Comparison of ENCODE assay signal across 11 cellular contexts in genomic region chr4:170721812-170722373, GRCh38.
DNase-seq lines count a peak whose midpoint lies in the region; TF ChIP-seq lines count a peak whose summit lies in the region.
"Had no signal": no experiment of that assay in that cellular context is flagged by ENCODE, and none has a peak within 500 bp of the region (broad histone marks: within the 10 kb centered on the region; RNA-seq: fewer than 3 reads in every experiment).

No MANE protein-coding gene starts in this region.

- POLR2A ChIA-PET in HEK293T (lab: Yijun Ruan, JAX): no interaction called here

- CTCF ChIA-PET in HEK293T (lab: Yijun Ruan, JAX): no interaction called here

- DNase-seq in DMS53 (lab: John Stamatoyannopoulos, UW): peak; percentile 4
- DNase-seq in DMS53 treated with DMSO at 0.1 percent for 48 hours (lab: John Stamatoyannopoulos, UW; ENCODE audit: unreplicated experiment): no peak
- DNase-seq in SK-N-DZ (ENCODE audit: low spot score): peak; percentile 38
- DNase-seq in fibroblast of gingiva (ENCODE audit: low read depth): peak; percentile 2
- no peak for DNase-seq in putamen (ENCODE audit: low spot score)
- no peak for DNase-seq in amniotic stem cell (lab: John Stamatoyannopoulos, UW)
- no peak for DNase-seq in HEK293T (ENCODE audit: extremely low spot score)
- DNase-seq: AML-193; CD4-positive, CD25-positive, alpha-beta regulatory T cell; DMS79; H7 had no signal

TF ChIP-seq in HEK293T, 16 proteins besides CTCF, POLR2A, EP300 and RAD21:
- TF ChIP-seq L3MBTL2 (conservative IDR thresholded peaks at IDR 0.05): no peak
- no peak for TF ChIP-seq FOXK2 (IDR thresholded peaks at IDR 0.05)
- TF ChIP-seq TARDBP (IDR thresholded peaks at IDR 0.05): no peak
- no peak for TF ChIP-seq PKNOX1 (IDR thresholded peaks at IDR 0.05)

Comparison
In these comparisons a context has a peak if more than half of its experiments do, and no peak if none do; other contexts are left out.
1. DNase-seq: peak in DMS53 (single experiment), SK-N-DZ (single experiment) and fibroblast of gingiva (single experiment); none in DMS53 treated with DMSO at 0.1 percent for 48 hours (single experiment), putamen (single experiment), amniotic stem cell (single experiment) and HEK293T (single experiment).